In genomic region chr2:27753744-27754588, GRCh38 we compare ENCODE assay signal across 8 cellular contexts. TPM values are rescaled to one million over a fixed set of nuclear protein-coding genes. Genes with fewer than 3 reads are reported as not detected.
DNase-seq lines count a peak whose midpoint lies in the region; ATAC-seq, FAIRE-seq and TF ChIP-seq lines count a peak whose summit lies in the region.

No MANE protein-coding gene starts in this region.

- peaks cover 5% of the 10 kb centered on the region for H3K27me3 Mint-ChIP-seq in activated CD8-positive, alpha-beta T cell treated with anti-CD3 and anti-CD28 coated beads for 36 hours
- peaks cover 0 to 10% (median 5%) of the 10 kb centered on the region in 5 donors for H3K27me3 Mint-ChIP-seq in naive thymus-derived CD4-positive, alpha-beta T cell

- no peak overlapping the region for H3K27ac ChIP-seq in HEK293 (ENCODE audit: extremely low read depth, low read depth, low read length)
- H3K27ac ChIP-seq in endothelial cell of umbilical vein (ENCODE audit: insufficient read depth, low read depth, low read length) = no peak overlapping the region
- H3K27ac ChIP-seq in naive thymus-derived CD4-positive, alpha-beta T cell (ENCODE audit: low read depth, low read length) = no peak overlapping the region

- intact Hi-C loops in activated CD8-positive, alpha-beta T cell treated with anti-CD3 and anti-CD28 coated beads for 36 hours (cut with micrococcal nuclease) = loop anchor here (10.0 kb wide), 1 partner anchor 701 kb away; no protein-coding TSS in a partner anchor
- intact Hi-C loops in endothelial cell of umbilical vein (cut with micrococcal nuclease) = loop anchor here (1.0 to 10.0 kb wide), 9 partner anchors 31 to 811 kb away; partner anchors contain the start of genes BABAM2 and RBKS
- intact Hi-C loops in naive thymus-derived CD4-positive, alpha-beta T cell (cut with micrococcal nuclease) = loop anchor here (1.0 to 2.0 kb wide), 2 partner anchors 643 to 698 kb away; no protein-coding TSS in a partner anchor

- peak; percentile 96 for FAIRE-seq in endothelial cell of umbilical vein (lab: Jason Lieb, UNC)

- CTCF ChIA-PET in BJ (lab: Yijun Ruan, JAX) = interaction anchor here (0.6 to 3.5 kb wide), 25 partner anchors 17 to 813 kb away, joined by 3 to 19 read pairs (median 5); partner anchors contain the start of gene MRPL33
- CTCF ChIA-PET in HEK293 (lab: Yijun Ruan, JAX) = interaction anchor here (0.6 to 3.2 kb wide), 33 partner anchors 9 to 1300 kb away, joined by 3 to 24 read pairs (median 3); no protein-coding TSS in a partner anchor
- CTCF ChIA-PET in activated CD8-positive, alpha-beta T cell treated with anti-CD3 and anti-CD28 coated beads for 36 hours (lab: Charles Lee) = interaction anchor here (0.7 to 2.7 kb wide), 25 partner anchors 9 to 811 kb away, joined by 3 to 12 read pairs (median 4); no protein-coding TSS in a partner anchor
- CTCF ChIA-PET in endothelial cell of umbilical vein (lab: Charles Lee) = interaction anchor here (0.6 to 2.9 kb wide), 38 partner anchors 10 to 813 kb away, joined by 3 to 20 read pairs (median 4); partner anchors contain the start of genes BABAM2 and RBKS
- CTCF ChIA-PET in naive thymus-derived CD4-positive, alpha-beta T cell (lab: Charles Lee) = interaction anchor here (1.5 kb wide), 1 partner anchor 699 kb away, joined by 3 read pairs; no protein-coding TSS in a partner anchor

- H3K27ac Mint-ChIP-seq in activated CD8-positive, alpha-beta T cell treated with anti-CD3 and anti-CD28 coated beads for 36 hours = no peak overlapping the region
- no peak overlapping the region for H3K27ac Mint-ChIP-seq in naive thymus-derived CD4-positive, alpha-beta T cell

- H3K4me1 Mint-ChIP-seq in activated CD8-positive, alpha-beta T cell treated with anti-CD3 and anti-CD28 coated beads for 36 hours (ENCODE audit: low read depth) = no peaks in the 10 kb centered on the region
- H3K4me1 Mint-ChIP-seq in naive thymus-derived CD4-positive, alpha-beta T cell = peaks cover 0 to 10% (median 0%) of the 10 kb centered on the region in 7 donors

- H3K4me1 ChIP-seq in HEK293 (ENCODE audit: control insufficient read depth, insufficient read depth, low read length) = no peaks in the 10 kb centered on the region
- H3K4me1 ChIP-seq in endothelial cell of umbilical vein (ENCODE audit: control insufficient read depth, extremely low read depth, insufficient read depth, low read length) = no peaks in the 10 kb centered on the region
- no peaks in the 10 kb centered on the region for H3K4me1 ChIP-seq in naive thymus-derived CD4-positive, alpha-beta T cell (ENCODE audit: control insufficient read depth in 2 of 2, insufficient read depth in 2 of 2, low read length in 2 of 2)

- H4K20me1 ChIP-seq in endothelial cell of umbilical vein (replicated peaks; ENCODE audit: control insufficient read depth, extremely low read depth, insufficient read depth, low read length) = no peaks in the 10 kb centered on the region

- TF ChIP-seq POLR2A in endothelial cell of umbilical vein (IDR thresholded peaks at IDR 0.05; ENCODE audit: low read depth, low read length) = no peak

- H2AFZ ChIP-seq in endothelial cell of umbilical vein (ENCODE audit: low read depth, low read length) = no peak overlapping the region

- DNase-seq in BJ (ENCODE audit: low read depth) = no peak
- DNase-seq in NCI-H82 (lab: John Stamatoyannopoulos, UW) = peak; percentile 81
- peak; percentile 86 for DNase-seq in activated CD8-positive, alpha-beta T cell treated with anti-CD3 and anti-CD28 coated beads for 36 hours
- DNase-seq in endothelial cell of umbilical vein (ENCODE audit: low read depth, low spot score) = peak; percentile 81
- DNase-seq in naive thymus-derived CD4-positive, alpha-beta T cell = peak in 8 of 9 donors; percentile 8 to 79 (median 28)
- peak; percentile 68 for DNase-seq in stimulated activated naive CD4-positive, alpha-beta T cell treated with Interleukin-2 at 50 U/mL for 16 hours (lab: John Stamatoyannopoulos, UW)

- dilution Hi-C loops in endothelial cell of umbilical vein (cut with MboI; ENCODE audit: extremely low pct_ligation_motif_present, low sequenced_read_pairs) = no loop called here

- POLR2A ChIA-PET in BJ (lab: Charles Lee) = no interaction called here
- POLR2A ChIA-PET in HEK293 (lab: Yijun Ruan, JAX) = interaction anchor here (0.6 kb wide), 1 partner anchor 643 kb away, joined by 3 read pairs; no protein-coding TSS in a partner anchor
- POLR2A ChIA-PET in activated CD8-positive, alpha-beta T cell treated with anti-CD3 and anti-CD28 coated beads for 36 hours (lab: Charles Lee) = interaction anchor here (1.0 kb wide), 1 partner anchor 136 kb away, joined by 3 read pairs; the partner anchor contains the start of genes BABAM2 and RBKS
- POLR2A ChIA-PET in endothelial cell of umbilical vein (lab: Charles Lee) = no interaction called here
- POLR2A ChIA-PET in naive thymus-derived CD4-positive, alpha-beta T cell (lab: Charles Lee) = no interaction called here

- no peak overlapping the region for H3K9ac ChIP-seq in endothelial cell of umbilical vein (replicated peaks; ENCODE audit: extremely low read depth, insufficient read depth, low read length)

- H3K36me3 ChIP-seq in BJ (ENCODE audit: control insufficient read depth, insufficient read depth, low read length) = no peaks in the 10 kb centered on the region
- no peaks in the 10 kb centered on the region for H3K36me3 ChIP-seq in HEK293 (ENCODE audit: control insufficient read depth in 2 of 2, insufficient read depth in 1 of 2, low read length in 2 of 2)
- no peaks in the 10 kb centered on the region for H3K36me3 ChIP-seq in endothelial cell of umbilical vein (ENCODE audit: control insufficient read depth in 2 of 2, extremely low read depth in 1 of 2, insufficient read depth in 2 of 2, low read length in 2 of 2)
- H3K36me3 ChIP-seq in naive thymus-derived CD4-positive, alpha-beta T cell (ENCODE audit: control insufficient read depth in 2 of 3, insufficient read depth in 3 of 3, low read length in 3 of 3) = no peaks in the 10 kb centered on the region

- no peak overlapping the region for H3K4me3 Mint-ChIP-seq in activated CD8-positive, alpha-beta T cell treated with anti-CD3 and anti-CD28 coated beads for 36 hours
- no peak overlapping the region for H3K4me3 Mint-ChIP-seq in naive thymus-derived CD4-positive, alpha-beta T cell

- H3K9me3 Mint-ChIP-seq in activated CD8-positive, alpha-beta T cell treated with anti-CD3 and anti-CD28 coated beads for 36 hours = peaks cover 5% of the 10 kb centered on the region
- peaks cover 0 to 10% (median 2%) of the 10 kb centered on the region in 11 donors for H3K9me3 Mint-ChIP-seq in naive thymus-derived CD4-positive, alpha-beta T cell

- no peaks in the 10 kb centered on the region for H3K9me3 ChIP-seq in HEK293 (ENCODE audit: control insufficient read depth, insufficient read depth, low read depth, low read length)
- H3K9me3 ChIP-seq in endothelial cell of umbilical vein (replicated peaks; ENCODE audit: control insufficient read depth, insufficient read depth, low read length) = no peaks in the 10 kb centered on the region
- H3K9me3 ChIP-seq in naive thymus-derived CD4-positive, alpha-beta T cell (ENCODE audit: control insufficient read depth in 2 of 3, low read length in 3 of 3) = peaks cover 0 to 6% (median 0%) of the 10 kb centered on the region in 3 experiments

- H3K36me3 Mint-ChIP-seq in activated CD8-positive, alpha-beta T cell treated with anti-CD3 and anti-CD28 coated beads for 36 hours (ENCODE audit: low read depth) = no peaks in the 10 kb centered on the region
- H3K36me3 Mint-ChIP-seq in naive thymus-derived CD4-positive, alpha-beta T cell = peaks cover 0 to under 1% (median 0%) of the 10 kb centered on the region in 5 donors

- H3K79me2 ChIP-seq in endothelial cell of umbilical vein (ENCODE audit: control insufficient read depth, insufficient read depth, low read length) = no peaks in the 10 kb centered on the region

- H3K4me3 ChIP-seq in BJ (ENCODE audit: low read depth, low read length) (no peak overlapping the region), HEK293 (ENCODE audit: low read depth, low read length) (no peak overlapping the region), endothelial cell of umbilical vein (replicated peaks in 1 of 3; ENCODE audit: insufficient read depth in 1 of 3, low read depth in 1 of 3, low read length in 3 of 3) (no peak overlapping the region)
- no peak overlapping the region for H3K4me3 ChIP-seq in naive thymus-derived CD4-positive, alpha-beta T cell (ENCODE audit: low read length)

- no peaks in the 10 kb centered on the region for H3K27me3 ChIP-seq in BJ (ENCODE audit: control insufficient read depth, insufficient read depth, low read length)
- no peaks in the 10 kb centered on the region for H3K27me3 ChIP-seq in endothelial cell of umbilical vein (ENCODE audit: control insufficient read depth in 2 of 2, insufficient read depth in 2 of 2, low read length in 2 of 2)
- no peaks in the 10 kb centered on the region for H3K27me3 ChIP-seq in naive thymus-derived CD4-positive, alpha-beta T cell (ENCODE audit: control insufficient read depth in 2 of 2, insufficient read depth in 2 of 2, low read length in 2 of 2)

- peak; percentile 98 for ATAC-seq in activated CD8-positive, alpha-beta T cell treated with anti-CD3 and anti-CD28 coated beads for 36 hours
- ATAC-seq in naive thymus-derived CD4-positive, alpha-beta T cell = peak; percentile 89
- no peak for ATAC-seq in GM21367 (IDR thresholded peaks at IDR 0.05; ENCODE audit: unreplicated experiment)

- TF ChIP-seq CTCF in BJ (IDR thresholded peaks at IDR 0.05; ENCODE audit: insufficient read depth, low read depth, low read length) (peak; percentile 98), HEK293 (tag by site-specific recombination; IDR thresholded peaks at IDR 0.05) (peak; percentile 84), endothelial cell of umbilical vein (IDR thresholded peaks at IDR 0.05; ENCODE audit: extremely low read depth in 1 of 2, insufficient read depth in 1 of 2, low read depth in 1 of 2, low read length in 2 of 2) (peak; percentile 94 to 97)
- TF ChIP-seq CTCF in activated CD8-positive, alpha-beta T cell treated with anti-CD3 and anti-CD28 coated beads for 36 hours (IDR thresholded peaks at IDR 0.05) = peak; percentile 98

- H3K9me1 ChIP-seq in endothelial cell of umbilical vein (replicated peaks; ENCODE audit: control insufficient read depth, extremely low read depth, insufficient read depth, low read length) = no peaks in the 10 kb centered on the region

- BruUV-seq in endothelial cell of umbilical vein (replicated peaks; lab: Mats Ljungman, UMichigan) = no TSS peak

- no peak overlapping the region for H3K4me2 ChIP-seq in endothelial cell of umbilical vein (ENCODE audit: insufficient read depth, low read length)

RNA-seq across cellular contexts. Expression of gene MRPL33, which starts 17.6 kb away (rescaled TPM):
- polyA plus RNA-seq in BJ (2011; rRNA removed) (31.0 and 83.3 TPM in 2 replicates), endothelial cell of umbilical vein (22.7 and 36.1 TPM in 2 replicates)
- polyA minus RNA-seq in BJ (2011; rRNA and poly(A)+ RNA removed) = 5.4 and 7.2 TPM in 2 replicates
- total RNA-seq in activated CD8-positive, alpha-beta T cell treated with anti-CD3 and anti-CD28 coated beads for 36 hours = 10 to 100 TPM; 54.6 to 59.2 TPM
- total RNA-seq in endothelial cell of umbilical vein = 96.7 and 97.4 TPM in 2 replicates
- polyA plus RNA-seq in endothelial cell of umbilical vein (2011; cell fraction: cytosol; rRNA removed) = 94.7 and 104 TPM in 2 replicates
- polyA plus RNA-seq in endothelial cell of umbilical vein (2011; cell fraction: nucleus; rRNA removed) = 30.5 and 49.8 TPM in 2 replicates
- polyA plus RNA-seq in endothelial cell of umbilical vein (2012) = 202 and 208 TPM in 2 replicates
- 4.9 and 9.9 TPM in 2 replicates for polyA minus RNA-seq in endothelial cell of umbilical vein
- polyA minus RNA-seq in endothelial cell of umbilical vein (2011; cell fraction: cytosol; rRNA and poly(A)+ RNA removed) = 10.2 TPM
- polyA minus RNA-seq in endothelial cell of umbilical vein (2011; cell fraction: nucleus; rRNA and poly(A)+ RNA removed) = 10.6 and 10.7 TPM in 2 replicates
- 10 to 100 TPM; 27.3 to 39.4 (median 35.1) TPM for total RNA-seq in naive thymus-derived CD4-positive, alpha-beta T cell
- 100 to 1,000 TPM; 201 to 233 TPM for polyA plus RNA-seq in naive thymus-derived CD4-positive, alpha-beta T cell

Comparison
In these comparisons a context has a peak if more than half of its experiments do, and no peak if none do; other contexts are left out.
1. POLR2A ChIA-PET loops: an anchor here in HEK293 (0.6 kb wide) and activated CD8-positive, alpha-beta T cell treated with anti-CD3 and anti-CD28 coated beads for 36 hours (1.0 kb wide); none called in BJ, endothelial cell of umbilical vein and naive thymus-derived CD4-positive, alpha-beta T cell.